Comparison of ENCODE assay signal across 8 cellular contexts in genomic region chr1:10032590-10033358, GRCh38. TPM values are rescaled to one million over a fixed set of nuclear protein-coding genes. Genes with fewer than 3 reads are reported as not detected.
DNase-seq lines count a peak whose midpoint lies in the region; ATAC-seq, FAIRE-seq and TF ChIP-seq lines count a peak whose summit lies in the region.

UBE4B (plus strand) TSS chr1:10032958; CDS start chr1:10033671, 713 bp downstream.

- peak within 1 kb of the TSS; percentile 90 for H3K4me3 Mint-ChIP-seq in dendritic cell treated with granulocyte-macrophage colony-stimulating factor and Interleukin-4, amounts not matched to agents 40 ng/mL and 50 ng/mL, for 4 days

- TF ChIP-seq EP300 in HepG2 (IDR thresholded peaks at IDR 0.05; ENCODE audit: low read depth in 2 of 2, low read length in 2 of 2) (no peak), HepG2 (CRISPR knock-in tag; IDR thresholded peaks at IDR 0.05; ENCODE audit: borderline replicate concordance) (0 out of 2 replicates have a peak, but pooled peaks have one; percentile 5)

- TF ChIP-seq POLR2A in HepG2 (IDR thresholded peaks at IDR 0.05; ENCODE audit: insufficient read depth in 1 of 2, low read depth in 2 of 2, low read length in 2 of 2): peak; percentile 55 to 65

- H3K27ac ChIP-seq in HepG2 (ENCODE audit: extremely low read length, insufficient read depth, low read length): peak within 1 kb of the TSS; percentile 84

- DNase-seq in CD1c-positive myeloid dendritic cell (ENCODE audit: extremely low spot score) (peak; percentile 100), NCI-H748 treated with DMSO at 0.1 percent for 48 hours (lab: John Stamatoyannopoulos, UW) (peak; percentile 96), HepG2 (ENCODE audit: low spot score) (peak; percentile 94)
- peak; percentile 96 to 97 for DNase-seq in activated CD4-positive, alpha-beta T cell treated with anti-CD3 and anti-CD28 coated beads, Interleukin-2, amount 50 U/mL, for 24 hours (ENCODE audit: low read depth in 1 of 2, low spot score in 1 of 2)
- DNase-seq in stimulated activated CD4-positive, alpha-beta T cell treated with anti-CD3 and anti-CD28 coated beads, Interleukin-4, amount 100 ng/mL, for 1 hour: peak; percentile 99

- POLR2A ChIA-PET in HepG2 (lab: Yijun Ruan, JAX): interaction anchor here (1.0 to 3.0 kb wide), 6 partner anchors 15 to 122 kb away, joined by 3 to 12 read pairs (median 4); partner anchors contain the start of genes LZIC and NMNAT1

- H3K4me1 ChIP-seq in HepG2 (ENCODE audit: insufficient read depth, low read length): peaks cover 11% of the 10 kb centered on the region

- H3K4me1 Mint-ChIP-seq in dendritic cell treated with granulocyte-macrophage colony-stimulating factor and Interleukin-4, amounts not matched to agents 40 ng/mL and 50 ng/mL, for 4 days (ENCODE audit: low read depth): peaks cover 33% of the 10 kb centered on the region

- CTCF ChIA-PET in HepG2 (lab: Yijun Ruan, JAX; ENCODE audit: low intra/inter-chr PET ratio, low total read pairs): interaction anchor here (1.1 to 2.7 kb wide), 3 partner anchors 83 to 158 kb away, joined by 3 to 16 read pairs (median 10); no protein-coding TSS in a partner anchor

- no peaks in the 10 kb centered on the region for H3K9me3 ChIP-seq in HepG2 (ENCODE audit: low read length)

- peak within 1 kb of the TSS; percentile 93 for H2AFZ ChIP-seq in HepG2 (ENCODE audit: low read length)

- TF ChIP-seq RAD21 in HepG2 (CRISPR knock-in tag; IDR thresholded peaks at IDR 0.05): peak; percentile 95

- H3K27me3 Mint-ChIP-seq in dendritic cell treated with granulocyte-macrophage colony-stimulating factor and Interleukin-4, amounts not matched to agents 40 ng/mL and 50 ng/mL, for 4 days: no peaks in the 10 kb centered on the region

- peak within 1 kb of the TSS; percentile 81 for H3K9ac ChIP-seq in HepG2 (ENCODE audit: insufficient read depth, low read depth, low read length)

- no peaks in the 10 kb centered on the region for H3K9me3 Mint-ChIP-seq in dendritic cell treated with granulocyte-macrophage colony-stimulating factor and Interleukin-4, amounts not matched to agents 40 ng/mL and 50 ng/mL, for 4 days

- peaks cover 25% of the 10 kb centered on the region for H3K36me3 Mint-ChIP-seq in dendritic cell treated with granulocyte-macrophage colony-stimulating factor and Interleukin-4, amounts not matched to agents 40 ng/mL and 50 ng/mL, for 4 days (ENCODE audit: low read depth)

- in situ Hi-C loops in HepG2 (cut with HindIII; ENCODE audit: extremely low pct_ligation_motif_present, low pct_unique_long_range_greater_than_20kb): loop anchor here (5.0 to 10.0 kb wide), 2 partner anchors 90 to 158 kb away; partner anchors contain the start of genes LZIC and NMNAT1

- peak within 1 kb of the TSS; percentile 91 for H3K27ac Mint-ChIP-seq in dendritic cell treated with granulocyte-macrophage colony-stimulating factor and Interleukin-4, amounts not matched to agents 40 ng/mL and 50 ng/mL, for 4 days

- no peaks in the 10 kb centered on the region; a peak in 2 of 5 replicates for H3K36me3 ChIP-seq in HepG2 (replicated peaks in 1 of 2; ENCODE audit: control insufficient read depth in 1 of 2, insufficient read depth in 2 of 2, low read length in 2 of 2)

- peak; percentile 47 for FAIRE-seq in HepG2 (lab: Jason Lieb, UNC)

- intact Hi-C loops in dendritic cell treated with granulocyte-macrophage colony-stimulating factor and Interleukin-4, amounts not matched to agents 40 ng/mL and 50 ng/mL, for 4 days (cut with micrococcal nuclease): loop anchor here (1.0 to 5.0 kb wide), 4 partner anchors 35 to 155 kb away; partner anchors contain the start of genes CTNNBIP1, LZIC, NMNAT1 and RBP7
- intact Hi-C loops in HepG2 (cut with micrococcal nuclease; ENCODE audit: unreplicated experiment): loop anchor here (1.0 to 2.0 kb wide), 3 partner anchors 82 to 157 kb away; partner anchors contain the start of genes LZIC and NMNAT1

- peaks cover 32% of the 10 kb centered on the region for H3K79me2 ChIP-seq in HepG2 (ENCODE audit: insufficient read depth, low read length)

- WGBS in HepG2 (ENCODE audit: low lambda C conversion rate): 2% methylated on average over 9 of the region's 73 CpGs

- H4K20me1 ChIP-seq in HepG2 (ENCODE audit: insufficient read depth, low read length): no peaks in the 10 kb centered on the region

- H3K27me3 ChIP-seq in HepG2 (ENCODE audit: control insufficient read depth in 1 of 2, insufficient read depth in 2 of 2, low read length in 2 of 2): no peaks in the 10 kb centered on the region; a peak in 1 of 5 replicates

- H3K4me2 ChIP-seq in HepG2 (ENCODE audit: low read depth, low read length): peak within 1 kb of the TSS; percentile 91

- BruUV-seq in HepG2 (replicated peaks; lab: Mats Ljungman, UMichigan): TSS peak; percentile 84

- peak; percentile 93 for TF ChIP-seq CTCF in HepG2 (CRISPR knock-in tag; IDR thresholded peaks at IDR 0.05)

- peak within 1 kb of the TSS; percentile 70 to 89 (median 84) for H3K4me3 ChIP-seq in HepG2 (replicated peaks in 1 of 3; ENCODE audit: insufficient read depth in 1 of 3, low read depth in 2 of 3, low read length in 3 of 3)

- peak; percentile 89 for ATAC-seq in GM19395 (IDR thresholded peaks at IDR 0.05; ENCODE audit: unreplicated experiment)
- peak; percentile 95 for ATAC-seq in HG03565 (IDR thresholded peaks at IDR 0.05; ENCODE audit: unreplicated experiment)
- peak; percentile 95 for ATAC-seq in HepG2

TF ChIP-seq in HepG2, 621 proteins besides CTCF, POLR2A, EP300 and RAD21 (continues in another document):
- peak; percentile 14 for TF ChIP-seq TBL1XR1 (IDR thresholded peaks at IDR 0.05; ENCODE audit: borderline replicate concordance, low read length, partially characterized antibody)
- TF ChIP-seq ZFP82 (CRISPR knock-in tag; IDR thresholded peaks at IDR 0.05; ENCODE audit: borderline replicate concordance): no peak; the same call in 1 of the 2 replicates
- 0 out of 2 replicates have a peak, but pooled peaks have one; percentile 45 for TF ChIP-seq ARNTL (CRISPR knock-in tag; IDR thresholded peaks at IDR 0.05)
- no peak for TF ChIP-seq SRSF4 (IDR thresholded peaks at IDR 0.05; ENCODE audit: low read depth, low read length, poor library complexity, severe bottlenecking)
- TF ChIP-seq HNF4G (IDR thresholded peaks at IDR 0.05; ENCODE audit: borderline replicate concordance, low read depth, low read length): no peak
- no peak for TF ChIP-seq HNF4G (CRISPR knock-in tag; IDR thresholded peaks at IDR 0.05; ENCODE audit: borderline replicate concordance, low read depth)
- TF ChIP-seq SP140L (CRISPR knock-in tag; IDR thresholded peaks at IDR 0.05; ENCODE audit: borderline replicate concordance): no peak
- TF ChIP-seq GABPB1 (CRISPR knock-in tag; IDR thresholded peaks at IDR 0.05): peak; percentile 80; the same call in 1 of the 2 replicates
- peak; percentile 36 for TF ChIP-seq SRSF1 (optimal IDR thresholded peaks at IDR 0.05; ENCODE audit: low read depth, low read length)
- TF ChIP-seq, protein P1, sequence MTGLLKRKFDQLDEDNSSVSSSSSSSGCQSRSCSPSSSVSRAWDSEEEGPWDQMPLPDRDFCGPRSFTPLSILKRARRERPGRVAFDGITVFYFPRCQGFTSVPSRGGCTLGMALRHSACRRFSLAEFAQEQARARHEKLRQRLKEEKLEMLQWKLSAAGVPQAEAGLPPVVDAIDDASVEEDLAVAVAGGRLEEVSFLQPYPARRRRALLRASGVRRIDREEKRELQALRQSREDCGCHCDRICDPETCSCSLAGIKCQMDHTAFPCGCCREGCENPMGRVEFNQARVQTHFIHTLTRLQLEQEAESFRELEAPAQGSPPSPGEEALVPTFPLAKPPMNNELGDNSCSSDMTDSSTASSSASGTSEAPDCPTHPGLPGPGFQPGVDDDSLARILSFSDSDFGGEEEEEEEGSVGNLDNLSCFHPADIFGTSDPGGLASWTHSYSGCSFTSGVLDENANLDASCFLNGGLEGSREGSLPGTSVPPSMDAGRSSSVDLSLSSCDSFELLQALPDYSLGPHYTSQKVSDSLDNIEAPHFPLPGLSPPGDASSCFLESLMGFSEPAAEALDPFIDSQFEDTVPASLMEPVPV (CRISPR knock-in tag; IDR thresholded peaks at IDR 0.05): peak; percentile 60; the same call in 1 of the 2 replicates
- no peak for TF ChIP-seq ZNF496 (CRISPR knock-in tag; IDR thresholded peaks at IDR 0.05; ENCODE audit: insufficient replicate concordance)
- no peak for TF ChIP-seq ZNF605 (CRISPR knock-in tag; IDR thresholded peaks at IDR 0.05)
- TF ChIP-seq MEF2D (CRISPR knock-in tag; IDR thresholded peaks at IDR 0.05): peak; percentile 32; the same call in 1 of the 2 replicates
- TF ChIP-seq MAX (IDR thresholded peaks at IDR 0.05): no peak; the same call in 1 of the 2 replicates

RNA-seq across cellular contexts. Expression of gene UBE4B, which starts in this region (rescaled TPM):
- total RNA-seq in HepG2 (2016; rRNA removed; fragmentation: Illumina TruSeq; extraction: Trizol): 24.8 and 32.0 TPM in 2 replicates
- 8.2 and 8.9 TPM in 2 replicates for total RNA-seq in HepG2 (2016; cell fraction: cytosol; rRNA removed; fragmentation: Illumina TruSeq; extraction: Trizol; ENCODE audit: low read depth)
- total RNA-seq in HepG2 (2016; cell fraction: insoluble cytoplasmic fraction; rRNA removed; fragmentation: Illumina TruSeq; extraction: Trizol): 25.2 and 27.0 TPM in 2 replicates
- total RNA-seq in HepG2 (2016; cell fraction: membrane; rRNA removed; fragmentation: Illumina TruSeq; extraction: Trizol): 17.6 and 18.3 TPM in 2 replicates
- 21.7 and 24.4 TPM in 2 replicates for total RNA-seq in HepG2 (2016; cell fraction: nucleus; rRNA removed; fragmentation: Illumina TruSeq; extraction: Trizol)
- polyA plus RNA-seq in HepG2 (2011; rRNA removed): 15.2 and 15.3 TPM in 2 replicates
- 13.1 and 13.4 TPM in 2 replicates for polyA plus RNA-seq in HepG2 (2011; cell fraction: cytosol; rRNA removed)
- 27.1 and 31.0 TPM in 2 replicates for polyA plus RNA-seq in HepG2 (2011; cell fraction: nucleus; rRNA removed)
- polyA plus RNA-seq in HepG2 (2012): 30.9 and 36.8 TPM in 2 replicates
- polyA plus RNA-seq in HepG2 (2016; cell fraction: cytosol; fragmentation: Illumina TruSeq; extraction: Trizol; ENCODE audit: low read depth): 3.9 and 4.2 TPM in 2 replicates
- 26.3 and 39.4 TPM in 2 replicates for polyA plus RNA-seq in HepG2 (2016; cell fraction: insoluble cytoplasmic fraction; fragmentation: Illumina TruSeq; extraction: Trizol; ENCODE audit: low read depth)
- 12.1 and 14.1 TPM in 2 replicates for polyA plus RNA-seq in HepG2 (2016; cell fraction: membrane; fragmentation: Illumina TruSeq; extraction: Trizol; ENCODE audit: low read depth)
- polyA plus RNA-seq in HepG2 (2016; cell fraction: nucleus; fragmentation: Illumina TruSeq; extraction: Trizol; ENCODE audit: insufficient read depth, low read depth): 34.1 and 39.2 TPM in 2 replicates
- 27.1 and 39.8 TPM in 2 replicates for polyA minus RNA-seq in HepG2 (2011; rRNA and poly(A)+ RNA removed; ENCODE audit: low replicate concordance)
- 20.1 and 22.2 TPM in 2 replicates for polyA minus RNA-seq in HepG2 (2011; cell fraction: cytosol; rRNA and poly(A)+ RNA removed)
- 26.5 and 28.8 TPM in 2 replicates for polyA minus RNA-seq in HepG2 (2011; cell fraction: nucleus; rRNA and poly(A)+ RNA removed)

Comparison
In these comparisons a context has a peak if more than half of its experiments do, and no peak if none do; other contexts are left out.
1. Peak in every context shown above with its lines: DNase-seq, ATAC-seq, H3K4me3 ChIP-seq and H3K27ac ChIP-seq.